2 cellular contexts compared by ENCODE assay signal in the genomic region with DNA sequence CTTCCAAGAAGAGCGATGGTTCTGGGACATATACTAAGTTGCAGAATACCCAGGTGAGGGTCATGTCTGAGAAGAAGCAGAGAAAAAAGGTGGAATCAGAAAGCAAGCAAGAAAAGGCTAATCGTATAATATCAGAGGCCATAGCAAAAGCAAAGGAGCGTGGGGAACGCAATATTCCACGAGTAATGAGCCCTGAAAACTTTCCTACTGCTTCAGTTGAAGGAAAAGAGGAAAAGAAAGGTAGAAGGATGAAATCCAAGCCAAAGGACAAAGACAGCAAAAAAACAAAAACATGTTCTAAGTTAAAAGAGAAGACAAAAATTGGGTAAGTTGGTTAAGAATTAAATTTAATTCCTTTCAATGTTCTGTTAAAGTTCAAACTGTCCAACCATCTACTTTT.
TF ChIP-seq lines count a peak whose summit lies in the region.

No MANE protein-coding gene starts in this region.

TF ChIP-seq in A549, 52 proteins besides CTCF, POLR2A, EP300 and RAD21 (continued from another document):
- no peak for TF ChIP-seq HMGXB4 (CRISPR knock-in tag; IDR thresholded peaks at IDR 0.05; ENCODE audit: borderline replicate concordance)
- TF ChIP-seq BCL3 (IDR thresholded peaks at IDR 0.05), result no peak
- TF ChIP-seq ZNF302 (CRISPR knock-in tag; IDR thresholded peaks at IDR 0.05), result no peak
- TF ChIP-seq KDM1A (IDR thresholded peaks at IDR 0.05; ENCODE audit: low read depth), result no peak
- no peak for TF ChIP-seq HOXB13 (CRISPR knock-in tag; IDR thresholded peaks at IDR 0.05; ENCODE audit: low read depth)
- TF ChIP-seq MAZ (IDR thresholded peaks at IDR 0.05; ENCODE audit: borderline replicate concordance, low read depth, low read length), result no peak
- no peak for TF ChIP-seq PHF8 (IDR thresholded peaks at IDR 0.05; ENCODE audit: borderline replicate concordance, low read depth)
- no peak for TF ChIP-seq NFE2L2 (conservative IDR thresholded peaks at IDR 0.05; ENCODE audit: low read length)
- TF ChIP-seq, protein P1, sequence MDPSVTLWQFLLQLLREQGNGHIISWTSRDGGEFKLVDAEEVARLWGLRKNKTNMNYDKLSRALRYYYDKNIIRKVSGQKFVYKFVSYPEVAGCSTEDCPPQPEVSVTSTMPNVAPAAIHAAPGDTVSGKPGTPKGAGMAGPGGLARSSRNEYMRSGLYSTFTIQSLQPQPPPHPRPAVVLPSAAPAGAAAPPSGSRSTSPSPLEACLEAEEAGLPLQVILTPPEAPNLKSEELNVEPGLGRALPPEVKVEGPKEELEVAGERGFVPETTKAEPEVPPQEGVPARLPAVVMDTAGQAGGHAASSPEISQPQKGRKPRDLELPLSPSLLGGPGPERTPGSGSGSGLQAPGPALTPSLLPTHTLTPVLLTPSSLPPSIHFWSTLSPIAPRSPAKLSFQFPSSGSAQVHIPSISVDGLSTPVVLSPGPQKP (IDR thresholded peaks at IDR 0.05; ENCODE audit: low read depth, low read length), result no peak
- TF ChIP-seq CEBPB (IDR thresholded peaks at IDR 0.05), result no peak

TF ChIP-seq in GM23338, 12 proteins besides CTCF, POLR2A, EP300 and RAD21 (continued from another document):
- TF ChIP-seq ETS1 (IDR thresholded peaks at IDR 0.05), result no peak
